In genomic region chr7:74658171-74659004, GRCh38 we compare ENCODE assay signal across 1 cellular context.
A peak's percentile ranks its signal among the peaks of the same experiment; 100 is the strongest.
TF ChIP-seq lines count a peak whose summit lies in the region.

No MANE protein-coding gene starts in this region.

TF ChIP-seq in GM12878, 131 proteins besides CTCF, POLR2A, EP300 and RAD21 (continued from another document and continues in another):
- TF ChIP-seq CUX1 (IDR thresholded peaks at IDR 0.05; ENCODE audit: insufficient replicate concordance, low read depth, low read length) (no peak), TAF1 (IDR thresholded peaks at IDR 0.05; ENCODE audit: borderline replicate concordance, low read depth, low read length) (peak; percentile 42; the same call in 1 of the 2 replicates), IRF3 (IDR thresholded peaks at IDR 0.05) (peak; percentile 46; the same call in 1 of the 2 replicates), RBBP5 (conservative IDR thresholded peaks at IDR 0.05) (no peak), ZBTB33 (IDR thresholded peaks at IDR 0.05) (no peak), ZSCAN29 (IDR thresholded peaks at IDR 0.05) (no peak), RAD51 (IDR thresholded peaks at IDR 0.05) (no peak), ZNF592 (IDR thresholded peaks at IDR 0.05) (no peak), BHLHE40 (IDR thresholded peaks at IDR 0.05; ENCODE audit: borderline replicate concordance in 1 of 2, low read depth in 2 of 2, low read length in 1 of 2) (peak; percentile 85 to 95), KLF5 (IDR thresholded peaks at IDR 0.05; ENCODE audit: partially characterized antibody) (no peak), TCF7 (IDR thresholded peaks at IDR 0.05; ENCODE audit: borderline replicate concordance) (no peak), HSF1 (IDR thresholded peaks at IDR 0.05; ENCODE audit: low read depth, low read length) (no peak), SP1 (IDR thresholded peaks at IDR 0.05; ENCODE audit: low read depth, low read length) (peak; percentile 18), ZZZ3 (IDR thresholded peaks at IDR 0.05; ENCODE audit: control insufficient read depth, insufficient read length, low read depth) (no peak), TCF12 (IDR thresholded peaks at IDR 0.05; ENCODE audit: low read depth, low read length) (no peak), RCOR1 (conservative IDR thresholded peaks at IDR 0.05; ENCODE audit: low read depth, low read length) (no peak), POLR2AphosphoS2 (IDR thresholded peaks at IDR 0.05; ENCODE audit: low read depth, low read length) (no peak), NR2C2 (IDR thresholded peaks at IDR 0.05; ENCODE audit: borderline replicate concordance, control insufficient read depth, insufficient read length, low read depth) (no peak), E2F4 (IDR thresholded peaks at IDR 0.05; ENCODE audit: low read depth, low read length) (no peak), ZBTB4 (CRISPR knock-in tag; IDR thresholded peaks at IDR 0.05) (no peak), MTA2 (IDR thresholded peaks at IDR 0.05; ENCODE audit: low read depth) (no peak), ATF3 (IDR thresholded peaks at IDR 0.05; ENCODE audit: borderline replicate concordance, extremely low read depth, low read depth, low read length) (no peak), ATF7 (IDR thresholded peaks at IDR 0.05; ENCODE audit: low read depth) (no peak), TARDBP (IDR thresholded peaks at IDR 0.05; ENCODE audit: borderline replicate concordance) (no peak), NFIC (IDR thresholded peaks at IDR 0.05; ENCODE audit: low read depth, low read length) (no peak), PAX8 (IDR thresholded peaks at IDR 0.05) (no peak), IKZF2 (IDR thresholded peaks at IDR 0.05) (no peak), MXI1 (IDR thresholded peaks at IDR 0.05; ENCODE audit: low read depth, low read length) (peak; percentile 58; the same call in 1 of the 2 replicates), STAT1 (conservative IDR thresholded peaks at IDR 0.05) (no peak), GABPA (IDR thresholded peaks at IDR 0.05; ENCODE audit: low read depth) (no peak), PBX3 (IDR thresholded peaks at IDR 0.05; ENCODE audit: insufficient replicate concordance, low read depth, low read length) (no peak), NR2F1 (conservative IDR thresholded peaks at IDR 0.05) (peak; percentile 42; the same call in 1 of the 2 replicates), E4F1 (IDR thresholded peaks at IDR 0.05; ENCODE audit: borderline replicate concordance, partially characterized antibody) (no peak), SMAD5 (IDR thresholded peaks at IDR 0.05; ENCODE audit: low read depth) (no peak), LARP7 (IDR thresholded peaks at IDR 0.05) (no peak)
